In genomic region chr12:63955831-63956685, GRCh38 we compare ENCODE assay signal across 11 cellular contexts.
DNase-seq lines count a peak whose midpoint lies in the region; ATAC-seq, FAIRE-seq and TF ChIP-seq lines count a peak whose summit lies in the region.
"Had no signal": no experiment of that assay in that cellular context is flagged by ENCODE, and none has a peak within 500 bp of the region (broad histone marks: within the 10 kb centered on the region; RNA-seq: fewer than 3 reads in every experiment).

No MANE protein-coding gene starts in this region.

- H3K36me3 ChIP-seq in GM12878 (ENCODE audit: control insufficient read depth in 2 of 2, insufficient read depth in 2 of 2, low read length in 1 of 2): no peaks in the 10 kb centered on the region
- H3K36me3 ChIP-seq in subcutaneous abdominal adipose tissue (ENCODE audit: control insufficient read depth in 5 of 5, insufficient read depth in 5 of 5, low read length in 5 of 5): no peaks in the 10 kb centered on the region

- DNase-seq in HCEC 1CT (peak; percentile 80), GM12878 (ENCODE audit: low read depth, low spot score) (no peak), left lobe of liver (ENCODE audit: low spot score) (peak; percentile 49), HEK293T (ENCODE audit: extremely low spot score) (no peak), posterior cingulate gyrus (no peak), OCI-M2 (lab: John Stamatoyannopoulos, UW; ENCODE audit: unreplicated experiment) (no peak)
- DNase-seq: dermis blood vessel endothelial cell, mesendoderm had no signal

- SMC1A ChIA-PET in GM12878 (lab: Charles Lee; ENCODE audit: uncharacterized antibody, unreplicated experiment): interaction anchor here (0.5 kb wide), 1 partner anchor 741 kb away, joined by 3 read pairs; no protein-coding TSS in a partner anchor

- H3K4me2 ChIP-seq in GM12878 (ENCODE audit: control insufficient read depth, insufficient read depth): no peak overlapping the region

- 41% methylated on average over 9 of the region's 9 CpGs for WGBS in GM12878 (ENCODE audit: insufficient coverage, insufficient replicate concordance, low lambda C conversion rate, missing lambda C conversion rate)

- no peak overlapping the region for H2AFZ ChIP-seq in GM12878 (ENCODE audit: control insufficient read depth, low read depth, low read length)

- no peak for FAIRE-seq in GM12878 (lab: Jason Lieb, UNC)

- H3K4me1 ChIP-seq in GM12878 (ENCODE audit: control insufficient read depth, insufficient read depth, low read length): peaks cover 2% of the 10 kb centered on the region; the same call in 1 of the 2 replicates
- peaks cover 0 to 18% (median 15%) of the 10 kb centered on the region in 5 donors for H3K4me1 ChIP-seq in subcutaneous abdominal adipose tissue (ENCODE audit: control insufficient read depth in 5 of 5, insufficient read depth in 5 of 5, low read length in 5 of 5)

- H3K4me3 ChIP-seq in GM12878 (no peak overlapping the region), subcutaneous abdominal adipose tissue (ENCODE audit: low read depth in 1 of 5, low read length in 5 of 5) (peak overlapping the region in 4 of 5 donors; percentile 48 to 70 (median 50))

- H3K9me3 ChIP-seq in GM12878 (replicated peaks; ENCODE audit: control insufficient read depth, insufficient read depth, low read length) (no peaks in the 10 kb centered on the region), subcutaneous abdominal adipose tissue (ENCODE audit: control insufficient read depth in 5 of 5, low read length in 5 of 5) (no peaks in the 10 kb centered on the region)

- no peak for TF ChIP-seq CTCF in GM12878 (IDR thresholded peaks at IDR 0.05 in 2 of 3, conservative IDR thresholded peaks at IDR 0.05 in 1 of 3; ENCODE audit: control insufficient read depth in 2 of 3, extremely low read depth in 1 of 3, insufficient read depth in 1 of 3, low read depth in 3 of 3, low read length in 3 of 3)

- POLR2A ChIA-PET in GM12878 (lab: Charles Lee): no interaction called here
- POLR2A ChIA-PET in HEK293T (lab: Yijun Ruan, JAX): no interaction called here

- H4K20me1 ChIP-seq in GM12878 (ENCODE audit: control insufficient read depth, insufficient read depth): no peaks in the 10 kb centered on the region

- ATAC-seq in GM12878 (peak; percentile 41; the same call in 2 of the 3 replicates), left lobe of liver (peak; percentile 94), GM21576 (IDR thresholded peaks at IDR 0.05; ENCODE audit: unreplicated experiment) (no peak)
- ATAC-seq: Panc1 had no signal

- CTCF ChIA-PET in GM12878 (lab: Yijun Ruan, JAX): interaction anchor here (0.5 kb wide), 1 partner anchor 115 kb away, joined by 3 read pairs; no protein-coding TSS in a partner anchor
- CTCF ChIA-PET in HEK293T (lab: Yijun Ruan, JAX): interaction anchor here (0.7 kb wide), 1 partner anchor 151 kb away, joined by 4 read pairs; no protein-coding TSS in a partner anchor

- RAD21 ChIA-PET in GM12878 (lab: Charles Lee; ENCODE audit: unreplicated experiment): no interaction called here

- TF ChIP-seq POLR2A in GM12878 (IDR thresholded peaks at IDR 0.05; ENCODE audit: low read depth, low read length): no peak

- H3K27ac ChIP-seq in GM12878 (ENCODE audit: control insufficient read depth, insufficient read depth) (no peak overlapping the region), subcutaneous abdominal adipose tissue (ENCODE audit: low read depth, low read length) (peak overlapping the region; percentile 70)

- H3K79me2 ChIP-seq in GM12878 (ENCODE audit: control insufficient read depth, insufficient read depth, low read length): no peaks in the 10 kb centered on the region

- H3K9ac ChIP-seq in GM12878 (ENCODE audit: control insufficient read depth, insufficient read depth, low read length) (no peak overlapping the region), subcutaneous abdominal adipose tissue (ENCODE audit: low read length in 5 of 5) (peak overlapping the region in 3 of 5 donors; percentile 9 to 43 (median 32))

- in situ Hi-C loops in GM12878 (cut with MboI): no loop called here

- no peak for TF ChIP-seq EP300 in GM12878 (IDR thresholded peaks at IDR 0.05; ENCODE audit: borderline replicate concordance in 1 of 2, control insufficient read depth in 1 of 2, low read depth in 2 of 2, low read length in 2 of 2)

- H3K27me3 ChIP-seq in GM12878 (replicated peaks in 1 of 2; ENCODE audit: control insufficient read depth in 2 of 2, insufficient read depth in 2 of 2, low read length in 1 of 2) (no peaks in the 10 kb centered on the region; a peak in 1 of 4 replicates), subcutaneous abdominal adipose tissue (ENCODE audit: control insufficient read depth in 5 of 5, insufficient read depth in 4 of 5, low read length in 5 of 5) (no peaks in the 10 kb centered on the region)

- intact Hi-C loops in GM12878 (cut with micrococcal nuclease; ENCODE audit: unreplicated experiment) (no loop called here), posterior cingulate gyrus (cut with DNase I) (no loop called here)

- no TSS peak for BruUV-seq in GM12878 (replicated peaks; lab: Mats Ljungman, UMichigan)

- no peak for TF ChIP-seq RAD21 in GM12878 (IDR thresholded peaks at IDR 0.05; ENCODE audit: insufficient read depth, low read depth, low read length)

TF ChIP-seq in GM12878, 131 proteins besides CTCF, POLR2A, EP300 and RAD21:
- TF ChIP-seq MAX (IDR thresholded peaks at IDR 0.05; ENCODE audit: low read depth, low read length) (no peak), BACH1 (IDR thresholded peaks at IDR 0.05; ENCODE audit: borderline replicate concordance) (no peak), MEF2A (IDR thresholded peaks at IDR 0.05; ENCODE audit: insufficient read depth, low read depth, low read length) (no peak), SPI1 (IDR thresholded peaks at IDR 0.05; ENCODE audit: borderline replicate concordance, insufficient read depth, low read depth, low read length) (peak; percentile 55; the same call in 1 of the 2 replicates), CEBPB (IDR thresholded peaks at IDR 0.05; ENCODE audit: borderline replicate concordance in 1 of 2, low read depth in 2 of 2, low read length in 2 of 2) (peak in 1 of 2 experiments; percentile 77; a peak in 1 of 4 replicates), SREBF1 (IDR thresholded peaks at IDR 0.05; ENCODE audit: low read length) (no peak), SIX5 (IDR thresholded peaks at IDR 0.05; ENCODE audit: low read depth, low read length, severe bottlenecking) (no peak), SMAD1 (IDR thresholded peaks at IDR 0.05; ENCODE audit: low read depth, partially characterized antibody) (no peak), IRF3 (IDR thresholded peaks at IDR 0.05) (no peak)

TF ChIP-seq in HEK293T, 16 proteins besides CTCF, POLR2A, EP300 and RAD21:
- TF ChIP-seq FOXA1 (IDR thresholded peaks at IDR 0.05): no peak
- TF ChIP-seq SUZ12 (IDR thresholded peaks at IDR 0.05): no peak

Comparison
In these comparisons a context has a peak if more than half of its experiments do, and no peak if none do; other contexts are left out.
1. DNase-seq: peak in HCEC 1CT (single experiment) and left lobe of liver (single experiment); none in GM12878 (single experiment), HEK293T (single experiment), posterior cingulate gyrus (0 of 10) and OCI-M2 (single experiment).